In genomic region chr4:35516102-35516501, GRCh38 we compare ENCODE assay signal across 34 cellular contexts.
"Had no signal": no experiment of that assay in that cellular context is flagged by ENCODE, and none has a peak within 500 bp of the region (broad histone marks: within the 10 kb centered on the region; RNA-seq: fewer than 3 reads in every experiment).

No MANE protein-coding gene starts in this region.

- H3K36me3 Mint-ChIP-seq: activated naive CD8-positive, alpha-beta T cell treated with anti-CD3 and anti-CD28 coated beads for 36 hours; memory B cell; naive thymus-derived CD4-positive, alpha-beta T cell; stimulated activated memory B cell treated with anti-CD40 and anti-IgM and Interleukin-4, amounts not matched to agents 10 μg/mL and 1 μg/mL and 100 μg/mL, for 72 hours had no signal

- H3K36me3 ChIP-seq: adrenal gland, cardiac muscle cell, pancreas, right atrium auricular region, upper lobe of left lung, vagina had no signal

- H3K27ac Mint-ChIP-seq: activated naive CD4-positive, alpha-beta T cell treated with anti-CD3 and anti-CD28 coated beads for 36 hours; activated naive CD8-positive, alpha-beta T cell treated with anti-CD3 and anti-CD28 coated beads for 36 hours; activated T-helper 1 cell treated with anti-CD3 and anti-CD28 coated beads, Interleukin-12 subunit alpha, Interleukin-12 subunit beta, Interleukin-2, Interleukin-4 antibody, amounts not matched to agents 30 ng/mL and 10 ng/mL and 1 ng/mL, durations not matched to agents 14 hours and 24 hours and 36 hours; memory B cell; naive thymus-derived CD4-positive, alpha-beta T cell; stimulated activated memory B cell treated with anti-CD40 and anti-IgM and Interleukin-4, amounts not matched to agents 10 μg/mL and 1 μg/mL and 100 μg/mL, for 72 hours; stimulated activated naive CD8-positive, alpha-beta T cell treated with anti-CD3 and anti-CD28 coated beads, Interleukin-15, amount 100 ng/mL, for 72 hours; T-helper 1 cell treated with Interleukin-12 subunit alpha and Interleukin-12 subunit beta and Interleukin-4 antibody, amounts not matched to agents 30 μg/mL and 1 μg/mL, for 36 hours had no signal

- H3K4me3 ChIP-seq: adrenal gland, body of pancreas, cardiac muscle cell, coronary artery, dorsolateral prefrontal cortex, pancreas, psoas muscle, right atrium auricular region, smooth muscle cell, upper lobe of left lung, vagina had no signal

- ATAC-seq: body of pancreas; esophagus mucosa; left cardiac atrium; naive thymus-derived CD4-positive, alpha-beta T cell; pancreas; psoas muscle; stimulated activated memory B cell treated with anti-CD40 and anti-IgM and Interleukin-4, amounts not matched to agents 10 μg/mL and 1 μg/mL and 100 μg/mL, for 72 hours; stimulated activated naive CD8-positive, alpha-beta T cell treated with anti-CD3 and anti-CD28 coated beads, Interleukin-15, amount 100 ng/mL, for 72 hours had no signal

- H3K9me3 Mint-ChIP-seq: activated naive CD4-positive, alpha-beta T cell treated with anti-CD3 and anti-CD28 coated beads for 36 hours; activated naive CD8-positive, alpha-beta T cell treated with anti-CD3 and anti-CD28 coated beads for 36 hours; activated T-helper 1 cell treated with anti-CD3 and anti-CD28 coated beads, Interleukin-12 subunit alpha, Interleukin-12 subunit beta, Interleukin-2, Interleukin-4 antibody, amounts not matched to agents 30 ng/mL and 10 ng/mL and 1 ng/mL, durations not matched to agents 14 hours and 24 hours and 36 hours; stimulated activated naive CD8-positive, alpha-beta T cell treated with anti-CD3 and anti-CD28 coated beads, Interleukin-15, amount 100 ng/mL, for 72 hours had no signal

- H3K27me3 Mint-ChIP-seq: activated naive CD8-positive, alpha-beta T cell treated with anti-CD3 and anti-CD28 coated beads for 36 hours; memory B cell; naive thymus-derived CD4-positive, alpha-beta T cell; stimulated activated memory B cell treated with anti-CD40 and anti-IgM and Interleukin-4, amounts not matched to agents 10 μg/mL and 1 μg/mL and 100 μg/mL, for 72 hours; stimulated activated naive CD8-positive, alpha-beta T cell treated with anti-CD3 and anti-CD28 coated beads, Interleukin-15, amount 100 ng/mL, for 72 hours had no signal

- H3K4me1 Mint-ChIP-seq: activated naive CD8-positive, alpha-beta T cell treated with anti-CD3 and anti-CD28 coated beads for 36 hours; memory B cell; naive thymus-derived CD4-positive, alpha-beta T cell; stimulated activated memory B cell treated with anti-CD40 and anti-IgM and Interleukin-4, amounts not matched to agents 10 μg/mL and 1 μg/mL and 100 μg/mL, for 72 hours; stimulated activated naive CD8-positive, alpha-beta T cell treated with anti-CD3 and anti-CD28 coated beads, Interleukin-15, amount 100 ng/mL, for 72 hours had no signal

- H3K4me3 Mint-ChIP-seq: activated naive CD4-positive, alpha-beta T cell treated with anti-CD3 and anti-CD28 coated beads for 36 hours; activated naive CD8-positive, alpha-beta T cell treated with anti-CD3 and anti-CD28 coated beads for 36 hours; activated T-helper 1 cell treated with anti-CD3 and anti-CD28 coated beads, Interleukin-12 subunit alpha, Interleukin-12 subunit beta, Interleukin-2, Interleukin-4 antibody, amounts not matched to agents 30 ng/mL and 10 ng/mL and 1 ng/mL, durations not matched to agents 14 hours and 24 hours and 36 hours; memory B cell; naive thymus-derived CD4-positive, alpha-beta T cell; stimulated activated memory B cell treated with anti-CD40 and anti-IgM and Interleukin-4, amounts not matched to agents 10 μg/mL and 1 μg/mL and 100 μg/mL, for 72 hours; stimulated activated naive CD8-positive, alpha-beta T cell treated with anti-CD3 and anti-CD28 coated beads, Interleukin-15, amount 100 ng/mL, for 72 hours; T-helper 1 cell treated with Interleukin-12 subunit alpha and Interleukin-12 subunit beta and Interleukin-4 antibody, amounts not matched to agents 30 μg/mL and 1 μg/mL, for 36 hours had no signal

- H3K27me3 ChIP-seq: adrenal gland, body of pancreas, cardiac muscle cell, dorsolateral prefrontal cortex, pancreas, right atrium auricular region, upper lobe of left lung, vagina had no signal

- DNase-seq: activated CD4-positive, alpha-beta T cell treated with anti-CD3 and anti-CD28 coated beads for 48 hours; activated CD4-positive, alpha-beta T cell treated with anti-CD3 and anti-CD28 coated beads, Interleukin-2, amount 50 U/mL, for 48 hours; activated CD8-positive, alpha-beta memory T cell treated with anti-CD3 and anti-CD28 coated beads for 24 hours; activated effector memory CD4-positive, alpha-beta T cell treated with anti-CD3 and anti-CD28 coated beads, Interleukin-2, amount 50 U/mL, for 16 hours; activated naive CD4-positive, alpha-beta T cell treated with anti-CD3 and anti-CD28 coated beads for 36 hours; activated naive CD8-positive, alpha-beta T cell treated with anti-CD3 and anti-CD28 coated beads for 36 hours; adrenal gland; aorta; body of pancreas; dorsolateral prefrontal cortex; effector memory CD4-positive, alpha-beta T cell; foreskin fibroblast; left cardiac atrium; midbrain; naive thymus-derived CD4-positive, alpha-beta T cell; pancreas; psoas muscle; stimulated activated CD4-positive, alpha-beta T cell treated with anti-CD3 and anti-CD28 coated beads, Interleukin-1b, Interleukin-23, amount 100 ng/mL, for 48 hours; stimulated activated CD4-positive, alpha-beta T cell treated with anti-CD3 and anti-CD28 coated beads, Interleukin-4, amount 100 ng/mL, for 4 hours; stimulated activated CD8-positive, alpha-beta memory T cell treated with anti-CD3 and anti-CD28 coated beads, Interleukin-4, amount 100 ng/mL, for 48 hours; stimulated activated naive CD8-positive, alpha-beta T cell treated with anti-CD3 and anti-CD28 coated beads, Interleukin-15, amount 100 ng/mL, for 72 hours; substantia nigra; T-helper 9 cell; upper lobe of left lung had no signal
